1 cellular context compared by ENCODE assay signal in genomic region chr6:107540465-107540857, GRCh38.
TF ChIP-seq lines count a peak whose summit lies in the region.

No MANE protein-coding gene starts in this region.

TF ChIP-seq in HepG2, 621 proteins besides CTCF, POLR2A, EP300 and RAD21 (continued from another document and continues in another):
- TF ChIP-seq GMEB2 (CRISPR knock-in tag; IDR thresholded peaks at IDR 0.05; ENCODE audit: low read depth) (no peak), ZNF746 (CRISPR knock-in tag; IDR thresholded peaks at IDR 0.05) (peak; percentile 45; the same call in 1 of the 2 replicates), MYPOP (CRISPR knock-in tag; IDR thresholded peaks at IDR 0.05) (peak; percentile 69; the same call in 1 of the 2 replicates), GABPA (IDR thresholded peaks at IDR 0.05; ENCODE audit: low read depth, low read length) (no peak), GABPA (CRISPR knock-in tag; IDR thresholded peaks at IDR 0.05; ENCODE audit: low read depth) (peak; percentile 15; the same call in 1 of the 2 replicates), ZNF512 (CRISPR knock-in tag; IDR thresholded peaks at IDR 0.05) (no peak), TRIM24 (CRISPR knock-in tag; IDR thresholded peaks at IDR 0.05) (peak; percentile 13; the same call in 1 of the 2 replicates), SNAPC2 (CRISPR knock-in tag; IDR thresholded peaks at IDR 0.05) (0 out of 2 replicates have a peak, but pooled peaks have one; percentile 69), GTF2F1 (IDR thresholded peaks at IDR 0.05; ENCODE audit: low read length) (no peak), NR1H2 (CRISPR knock-in tag; IDR thresholded peaks at IDR 0.05; ENCODE audit: borderline replicate concordance, low read depth) (no peak), SAP130 (CRISPR knock-in tag; IDR thresholded peaks at IDR 0.05; ENCODE audit: low read depth) (peak; percentile 79), ONECUT2 (CRISPR knock-in tag; IDR thresholded peaks at IDR 0.05) (peak; percentile 99), YEATS2 (CRISPR knock-in tag; IDR thresholded peaks at IDR 0.05; ENCODE audit: borderline replicate concordance) (0 out of 2 replicates have a peak, but pooled peaks have one; percentile 45), PATZ1 (CRISPR knock-in tag; IDR thresholded peaks at IDR 0.05) (peak; percentile 42), ZNF563 (CRISPR knock-in tag; IDR thresholded peaks at IDR 0.05) (no peak), ZNF180 (CRISPR knock-in tag; IDR thresholded peaks at IDR 0.05; ENCODE audit: borderline replicate concordance, low read depth) (no peak), TARDBP (CRISPR knock-in tag; IDR thresholded peaks at IDR 0.05) (peak; percentile 71), SOX5 (CRISPR knock-in tag; IDR thresholded peaks at IDR 0.05; ENCODE audit: borderline replicate concordance) (peak; percentile 90), HNRNPLL (IDR thresholded peaks at IDR 0.05; ENCODE audit: low read depth, low read length, poor library complexity, severe bottlenecking) (no peak), JUND (CRISPR knock-in tag; IDR thresholded peaks at IDR 0.05) (peak; percentile 68; the same call in 1 of the 2 replicates), MTF1 (CRISPR knock-in tag; IDR thresholded peaks at IDR 0.05) (no peak), ZNF574 (CRISPR knock-in tag; IDR thresholded peaks at IDR 0.05) (peak; percentile 77), HCFC1 (IDR thresholded peaks at IDR 0.05; ENCODE audit: low read depth, low read length) (no peak), TAF1 (CRISPR knock-in tag; IDR thresholded peaks at IDR 0.05) (0 out of 2 replicates have a peak, but pooled peaks have one; percentile 11), MED13 (CRISPR knock-in tag; IDR thresholded peaks at IDR 0.05) (0 out of 2 replicates have a peak, but pooled peaks have one; percentile 55), USF2 (IDR thresholded peaks at IDR 0.05; ENCODE audit: low read depth, low read length) (no peak), USF2 (CRISPR knock-in tag; IDR thresholded peaks at IDR 0.05; ENCODE audit: borderline replicate concordance) (no peak), ZBED4 (CRISPR knock-in tag; IDR thresholded peaks at IDR 0.05; ENCODE audit: borderline replicate concordance) (peak; percentile 84), E2F5 (CRISPR knock-in tag; conservative IDR thresholded peaks at IDR 0.05) (no peak), ZBTB39 (CRISPR knock-in tag; IDR thresholded peaks at IDR 0.05) (0 out of 2 replicates have a peak, but pooled peaks have one; percentile 37), ZNF326 (CRISPR knock-in tag; IDR thresholded peaks at IDR 0.05; ENCODE audit: borderline replicate concordance) (no peak), ZFP1 (CRISPR knock-in tag; IDR thresholded peaks at IDR 0.05) (0 out of 2 replicates have a peak, but pooled peaks have one; percentile 48), HOXA5 (CRISPR knock-in tag; IDR thresholded peaks at IDR 0.05) (peak; percentile 88), BRCA1 (CRISPR knock-in tag; IDR thresholded peaks at IDR 0.05) (peak; percentile 66; the same call in 1 of the 2 replicates)
